In genomic region chr7:50696810-50697582, GRCh38 we compare ENCODE assay signal across 8 cellular contexts.
DNase-seq lines count a peak whose midpoint lies in the region; ATAC-seq and TF ChIP-seq lines count a peak whose summit lies in the region.

No MANE protein-coding gene starts in this region.

- H3K4me1 Mint-ChIP-seq in naive thymus-derived CD4-positive, alpha-beta T cell: peaks cover 0 to 9% (median 5%) of the 10 kb centered on the region in 7 donors

- peak overlapping the region in 2 of 9 donors; percentile 16 to 19 for H3K27ac Mint-ChIP-seq in naive thymus-derived CD4-positive, alpha-beta T cell

- peak; percentile 21 for DNase-seq in EL
- DNase-seq in body of pancreas: no peak
- peak in 5 of 9 donors; percentile 27 to 43 (median 38) for DNase-seq in naive thymus-derived CD4-positive, alpha-beta T cell
- no peak for DNase-seq in effector CD8-positive, alpha-beta T cell (lab: John Stamatoyannopoulos, UW)
- no peak for DNase-seq in D341Med (ENCODE audit: low spot score)
- DNase-seq in HuH-7 (ENCODE audit: low spot score): no peak
- no peak for DNase-seq in NCI-H446 treated with DMSO at 0.1 percent for 48 hours (lab: John Stamatoyannopoulos, UW)

- peak overlapping the region in 2 of 4 donors; percentile 13 to 48 for H3K27ac ChIP-seq in body of pancreas
- H3K27ac ChIP-seq in naive thymus-derived CD4-positive, alpha-beta T cell (ENCODE audit: low read depth, low read length): no peak overlapping the region

- 59 to 63% methylated on average over 3 of the region's 3 CpGs for WGBS in body of pancreas, 2 donors

- intact Hi-C loops in body of pancreas (cut with DNase I): no loop called here
- intact Hi-C loops in naive thymus-derived CD4-positive, alpha-beta T cell (cut with micrococcal nuclease): loop anchor here (1.0 to 5.0 kb wide), 8 partner anchors 40 to 465 kb away; no protein-coding TSS in a partner anchor

- H3K9me3 ChIP-seq in body of pancreas: no peaks in the 10 kb centered on the region
- H3K9me3 ChIP-seq in naive thymus-derived CD4-positive, alpha-beta T cell (ENCODE audit: control insufficient read depth in 2 of 3, low read length in 3 of 3): no peaks in the 10 kb centered on the region

- peaks cover 0 to 4% (median 0%) of the 10 kb centered on the region in 5 donors for H3K36me3 Mint-ChIP-seq in naive thymus-derived CD4-positive, alpha-beta T cell

- ATAC-seq in body of pancreas: peak; percentile 45
- peak; percentile 63 for ATAC-seq in naive thymus-derived CD4-positive, alpha-beta T cell

- H3K4me1 ChIP-seq in body of pancreas: peaks cover 28% of the 10 kb centered on the region
- no peaks in the 10 kb centered on the region for H3K4me1 ChIP-seq in naive thymus-derived CD4-positive, alpha-beta T cell (ENCODE audit: control insufficient read depth in 2 of 2, insufficient read depth in 2 of 2, low read length in 2 of 2)

- H3K9me3 Mint-ChIP-seq in naive thymus-derived CD4-positive, alpha-beta T cell: no peaks in the 10 kb centered on the region

- CTCF ChIA-PET in naive thymus-derived CD4-positive, alpha-beta T cell (lab: Charles Lee): interaction anchor here (0.6 to 1.2 kb wide), 4 partner anchors 16 to 464 kb away, joined by 3 to 4 read pairs (median 3); no protein-coding TSS in a partner anchor

- peaks cover 0 to 3% (median 0%) of the 10 kb centered on the region in 5 donors for H3K27me3 Mint-ChIP-seq in naive thymus-derived CD4-positive, alpha-beta T cell

- no peak for TF ChIP-seq POLR2A in body of pancreas (IDR thresholded peaks at IDR 0.05)

- peak; percentile 51 for TF ChIP-seq CTCF in LNCAP (IDR thresholded peaks at IDR 0.05)
- peak in 6 of 7 experiments; percentile 17 to 53 (median 48) for TF ChIP-seq CTCF in body of pancreas (IDR thresholded peaks at IDR 0.05)

- POLR2A ChIA-PET in naive thymus-derived CD4-positive, alpha-beta T cell (lab: Charles Lee): interaction anchor here (0.7 kb wide), 2 partner anchors 9 to 59 kb away, joined by 4 read pairs; no protein-coding TSS in a partner anchor

- no peaks in the 10 kb centered on the region for H3K27me3 ChIP-seq in body of pancreas
- no peaks in the 10 kb centered on the region for H3K27me3 ChIP-seq in naive thymus-derived CD4-positive, alpha-beta T cell (ENCODE audit: control insufficient read depth in 2 of 2, insufficient read depth in 2 of 2, low read length in 2 of 2)

- H3K36me3 ChIP-seq in body of pancreas (replicated peaks in 1 of 2; ENCODE audit: insufficient read depth in 1 of 2, low read depth in 2 of 2): peaks cover 0 to 11% of the 10 kb centered on the region in 2 donors
- no peaks in the 10 kb centered on the region for H3K36me3 ChIP-seq in naive thymus-derived CD4-positive, alpha-beta T cell (ENCODE audit: control insufficient read depth in 2 of 3, insufficient read depth in 3 of 3, low read length in 3 of 3)

- H3K4me3 ChIP-seq in body of pancreas: no peak overlapping the region
- no peak overlapping the region for H3K4me3 ChIP-seq in naive thymus-derived CD4-positive, alpha-beta T cell (ENCODE audit: low read length)

- peak overlapping the region in 1 of 10 donors; percentile 3 for H3K4me3 Mint-ChIP-seq in naive thymus-derived CD4-positive, alpha-beta T cell

Comparison
In these comparisons a context has a peak if more than half of its experiments do, and no peak if none do; other contexts are left out.
1. DNase-seq: peak in EL (single experiment) and naive thymus-derived CD4-positive, alpha-beta T cell (5 of 9); none in body of pancreas (0 of 4), effector CD8-positive, alpha-beta T cell (single experiment), D341Med (single experiment), HuH-7 (single experiment) and NCI-H446 treated with DMSO at 0.1 percent for 48 hours (single experiment).